20 cellular contexts compared by ENCODE assay signal in the genomic region with DNA sequence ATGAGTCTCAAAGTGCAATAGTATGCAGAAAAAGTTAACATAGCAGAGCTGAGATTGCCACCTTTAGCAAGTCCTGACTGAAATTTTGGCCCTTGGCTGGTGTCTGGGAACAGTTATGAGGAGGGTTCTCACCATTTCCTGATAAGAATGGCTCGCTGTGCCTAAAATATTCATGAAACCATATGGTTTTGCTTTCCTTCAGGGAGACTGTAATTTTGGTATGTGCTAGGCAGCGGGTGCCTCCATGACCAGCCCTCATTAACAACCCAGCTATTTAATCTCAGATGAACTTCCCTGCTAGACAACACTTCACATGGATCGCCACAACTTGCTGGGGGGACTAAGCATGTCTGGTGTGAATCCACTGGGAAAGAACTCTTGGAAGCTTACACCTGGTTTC.
A peak's percentile ranks its signal among the peaks of the same experiment; 100 is the strongest.
DNase-seq lines count a peak whose midpoint lies in the region; ATAC-seq and TF ChIP-seq lines count a peak whose summit lies in the region.
"Had no signal": no experiment of that assay in that cellular context is flagged by ENCODE, and none has a peak within 500 bp of the region (broad histone marks: within the 10 kb centered on the region; RNA-seq: fewer than 3 reads in every experiment).

No MANE protein-coding gene starts in this region.

- no peak for TF ChIP-seq CTCF in AG10803 (conservative IDR thresholded peaks at IDR 0.05; ENCODE audit: low read length)
- TF ChIP-seq CTCF in body of pancreas (IDR thresholded peaks at IDR 0.05): no peak

- H3K4me1 ChIP-seq in trophoblast cell (ENCODE audit: control insufficient read depth in 1 of 2, insufficient read depth in 2 of 2, low read length in 2 of 2) (no peaks in the 10 kb centered on the region), body of pancreas (no peaks in the 10 kb centered on the region)
- H3K4me1 ChIP-seq: A549, BE2C, BLaER1 had no signal

- no peak overlapping the region for H3K9ac ChIP-seq in trophoblast cell (ENCODE audit: low read length)
- H3K9ac ChIP-seq: BLaER1 had no signal

- H4K8ac ChIP-seq in trophoblast cell (ENCODE audit: low read depth, low read length): no peak overlapping the region

- H2AFZ ChIP-seq in trophoblast cell (ENCODE audit: insufficient read depth, low read length, poor library complexity): no peak overlapping the region

- H3K4me2 ChIP-seq in trophoblast cell (ENCODE audit: low read length): no peak overlapping the region
- H3K4me2 ChIP-seq: A549, BLaER1 had no signal

- no peak overlapping the region for H4K91ac ChIP-seq in trophoblast cell (ENCODE audit: low read depth, low read length)

- no peak overlapping the region for H4K12ac ChIP-seq in trophoblast cell (ENCODE audit: low read depth, low read length)

- H3K4me3 ChIP-seq in AG10803 (ENCODE audit: low read length) (no peak overlapping the region), trophoblast cell (ENCODE audit: low read depth, low read length) (no peak overlapping the region), body of pancreas (no peak overlapping the region)
- H3K4me3 ChIP-seq: A549, BLaER1 had no signal

- WGBS in trophoblast cell (ENCODE audit: extremely low coverage, insufficient coverage, insufficient read length): no CpG with 5 or more reads among the region's 3 CpGs
- WGBS in body of pancreas, 2 donors: 51 to 75% methylated on average over 3 of the region's 3 CpGs

- H2AK5ac ChIP-seq in trophoblast cell (ENCODE audit: low read length): no peak overlapping the region

- H3K79me2 ChIP-seq in trophoblast cell (ENCODE audit: control insufficient read depth, insufficient read depth, low read length, poor library complexity): no peaks in the 10 kb centered on the region

- DNase-seq in AG10803 (ENCODE audit: low read depth) (peak; percentile 3), DMS 273 treated with DMSO at 0.1 percent for 48 hours (lab: John Stamatoyannopoulos, UW) (peak; percentile 6), trophoblast cell (peak; percentile 83 to 88), body of pancreas (no peak), G401 (ENCODE audit: low spot score) (no peak)
- DNase-seq: BE2C; C1 segment of cervical spinal cord; CD4-positive, alpha-beta memory T cell; CD4-positive, CD25-positive, alpha-beta regulatory T cell; CD8-positive, alpha-beta memory T cell; COR-L47; DMS153; DMS53; DMS79; DND-41; EL; GF-D8 had no signal

- no peaks in the 10 kb centered on the region for H3K79me1 ChIP-seq in trophoblast cell (ENCODE audit: low read length)

- H3K27ac ChIP-seq in trophoblast cell (ENCODE audit: low read depth, low read length) (no peak overlapping the region), body of pancreas (no peak overlapping the region)
- H3K27ac ChIP-seq: 22Rv1, A549, BLaER1 had no signal

- no peaks in the 10 kb centered on the region for H3K36me3 ChIP-seq in trophoblast cell (ENCODE audit: control insufficient read depth in 1 of 2, insufficient read depth in 2 of 2, low read length in 2 of 2)
- H3K36me3 ChIP-seq in body of pancreas (replicated peaks in 1 of 2; ENCODE audit: insufficient read depth in 1 of 2, low read depth in 2 of 2): no peaks in the 10 kb centered on the region
- H3K36me3 ChIP-seq: BE2C, BLaER1 had no signal

- H3K9me3 ChIP-seq in trophoblast cell (ENCODE audit: insufficient read depth, low read depth, low read length): no peaks in the 10 kb centered on the region
- H3K9me3 ChIP-seq in body of pancreas: no peaks in the 10 kb centered on the region
- H3K9me3 ChIP-seq: A549, BE2C, BLaER1 had no signal

- H2BK12ac ChIP-seq in trophoblast cell (ENCODE audit: low read length): no peak overlapping the region

- H2BK120ac ChIP-seq in trophoblast cell (ENCODE audit: insufficient read depth, low read length, poor library complexity): no peak overlapping the region

- H3K23ac ChIP-seq in trophoblast cell (ENCODE audit: low read length): no peak overlapping the region

- in situ Hi-C loops in G401 (cut with HindIII; ENCODE audit: low sequenced_read_pairs): no loop called here

- no peak for TF ChIP-seq POLR2A in body of pancreas (IDR thresholded peaks at IDR 0.05)

- H3K18ac ChIP-seq in trophoblast cell (ENCODE audit: low read length): no peak overlapping the region

- intact Hi-C loops in body of pancreas (cut with DNase I): no loop called here

- H3K27me3 ChIP-seq in trophoblast cell (ENCODE audit: insufficient read depth, low read length) (no peaks in the 10 kb centered on the region), body of pancreas (no peaks in the 10 kb centered on the region)
- H3K27me3 ChIP-seq: BLaER1 had no signal

- no peak overlapping the region for H3K4ac ChIP-seq in trophoblast cell (ENCODE audit: low read depth, low read length)

- H3K14ac ChIP-seq in trophoblast cell (ENCODE audit: low read length): no peak overlapping the region

- H2BK5ac ChIP-seq in trophoblast cell (ENCODE audit: low read depth, low read length, poor library complexity): no peak overlapping the region

- no peak for ATAC-seq in body of pancreas
- ATAC-seq: A549 had no signal

Comparison
In these comparisons a context has a peak if more than half of its experiments do, and no peak if none do; other contexts are left out.
1. DNase-seq: peak in AG10803 (single experiment), DMS 273 treated with DMSO at 0.1 percent for 48 hours (single experiment) and trophoblast cell (2 of 2); none in body of pancreas (0 of 4) and G401 (single experiment).